Comparison of ENCODE assay signal across 25 cellular contexts in genomic region chr2:108691447-108691846, GRCh38.
"Had no signal": no experiment of that assay in that cellular context is flagged by ENCODE, and none has a peak within 500 bp of the region (broad histone marks: within the 10 kb centered on the region; RNA-seq: fewer than 3 reads in every experiment).

No MANE protein-coding gene starts in this region.

- FAIRE-seq: pancreas, urothelium cell line had no signal

- ATAC-seq: naive thymus-derived CD8-positive, alpha-beta T cell; natural killer cell treated with Interleukin-12 subunit alpha and Interleukin-12 subunit beta and Interleukin-15 and Interleukin-18, amount 100 ng/mL, for 72 hours; pancreas; right cardiac atrium; sciatic nerve; stimulated activated effector memory CD8-positive, alpha-beta T cell treated with anti-CD3 and anti-CD28 coated beads, Interleukin-12 subunit alpha, Interleukin-12 subunit beta, amount 100 ng/mL, for 72 hours; stimulated activated naive B cell treated with anti-CD40 and anti-IgM and Interleukin-4, amounts not matched to agents 10 μg/mL and 1 μg/mL and 100 μg/mL, for 72 hours had no signal

- H3K36me3 ChIP-seq: neutrophil, pancreas, prostate gland, stomach, thoracic aorta, thyroid gland, upper lobe of left lung, vagina had no signal

- H3K4me1 ChIP-seq: pancreas, prostate gland, stomach, thyroid gland, tibial nerve, upper lobe of left lung, vagina had no signal

- DNase-seq: naive thymus-derived CD8-positive, alpha-beta T cell; nephron progenitor cell; nucleus accumbens; pancreas; right cardiac atrium; stimulated activated CD4-positive, alpha-beta T cell treated with anti-CD3 and anti-CD28 coated beads, Interleukin-15, amount 100 ng/mL, for 24 hours; stimulated activated CD4-positive, alpha-beta T cell treated with anti-CD3 and anti-CD28 coated beads, Interleukin-2, amount 100 ng/mL, for 24 hours; stimulated activated CD4-positive, alpha-beta T cell treated with anti-CD3 and anti-CD28 coated beads, Interleukin-2, amount 100 ng/mL, for 48 hours; stimulated activated CD4-positive, alpha-beta T cell treated with anti-CD3 and anti-CD28 coated beads, Interleukin-4, amount 100 ng/mL, for 24 hours; stimulated activated naive B cell treated with anti-CD40 and anti-IgM and Interleukin-4, amounts not matched to agents 10 μg/mL and 1 μg/mL and 100 μg/mL, for 72 hours; stimulated activated naive CD4-positive, alpha-beta T cell treated with Interleukin-2 at 50 U/mL for 16 hours; stomach; thyroid gland; trophoblast cell; upper lobe of left lung had no signal

- H3K27ac ChIP-seq: neutrophil, pancreas, prostate gland, skin epidermis, stomach, thoracic aorta, thyroid gland, tibial nerve, upper lobe of left lung, vagina had no signal

- H3K4me3 ChIP-seq: pancreas, prostate gland, skin epidermis, stomach, thoracic aorta, thyroid gland, tibial nerve, upper lobe of left lung, vagina had no signal

- H3K27me3 ChIP-seq: neutrophil, pancreas, stomach, thyroid gland, tibial nerve, upper lobe of left lung, vagina had no signal

- H3K9me3 ChIP-seq: neutrophil, pancreas, prostate gland, stomach, thoracic aorta, thyroid gland, tibial nerve, upper lobe of left lung, vagina had no signal
